ENCODE assay signal across 1 cellular context in the genomic region with DNA sequence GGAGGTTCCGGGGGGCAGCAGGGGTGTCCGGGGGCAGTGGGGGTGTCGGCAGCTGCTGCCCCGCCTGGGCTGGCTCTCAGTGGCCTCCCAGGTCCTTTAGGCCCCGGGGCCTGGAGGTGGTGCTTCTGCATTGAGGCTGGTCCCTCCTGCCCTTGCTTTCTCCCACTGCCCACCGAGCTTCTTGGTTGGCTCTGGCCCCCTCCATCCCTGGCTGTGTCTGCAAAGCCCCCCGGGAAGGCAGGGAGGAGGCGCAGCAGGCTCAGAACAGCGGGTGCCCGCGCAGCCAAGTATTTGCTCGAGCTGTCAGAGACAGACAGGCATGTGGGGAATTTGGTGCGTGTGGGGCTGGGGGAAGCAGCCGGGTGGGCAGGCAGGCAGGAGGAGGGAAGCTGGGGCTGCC.
TF ChIP-seq lines count a peak whose summit lies in the region.

No MANE protein-coding gene starts in this region.

TF ChIP-seq in H1, 55 proteins besides CTCF, POLR2A, EP300 and RAD21:
- TF ChIP-seq EZH2 (IDR thresholded peaks at IDR 0.05; ENCODE audit: low read depth, low read length, severe bottlenecking) (no peak), TEAD4 (IDR thresholded peaks at IDR 0.05; ENCODE audit: low read depth, low read length) (peak; percentile 94), HDAC6 (IDR thresholded peaks at IDR 0.05; ENCODE audit: low read depth, low read length) (no peak), NANOG (IDR thresholded peaks at IDR 0.05; ENCODE audit: insufficient read depth, low read depth, low read length, poor library complexity, severe bottlenecking) (no peak), SIN3A (conservative IDR thresholded peaks at IDR 0.05 in 1 of 2, IDR thresholded peaks at IDR 0.05 in 1 of 2; ENCODE audit: low read depth in 1 of 2, low read length in 2 of 2) (peak in 1 of 2 experiments; percentile 43; a peak in 1 of 4 replicates), CBX5 (IDR thresholded peaks at IDR 0.05; ENCODE audit: low read depth, low read length) (no peak), RBBP5 (IDR thresholded peaks at IDR 0.05; ENCODE audit: borderline replicate concordance, low read depth, low read length) (no peak), CBX8 (IDR thresholded peaks at IDR 0.05; ENCODE audit: borderline replicate concordance, low read depth, low read length) (no peak)
TF ChIP-seq in H1: peak in this region for 2.
